10 cellular contexts compared by ENCODE assay signal in genomic region chr15:39154136-39154770, GRCh38.
DNase-seq lines count a peak whose midpoint lies in the region; ATAC-seq and TF ChIP-seq lines count a peak whose summit lies in the region.
"Had no signal": no experiment of that assay in that cellular context is flagged by ENCODE, and none has a peak within 500 bp of the region (broad histone marks: within the 10 kb centered on the region; RNA-seq: fewer than 3 reads in every experiment).

No MANE protein-coding gene starts in this region.

- peak overlapping the region; percentile 81 for H2BK120ac ChIP-seq in mesenchymal stem cell (ENCODE audit: low read depth, low read length)

- peak overlapping the region; percentile 46 to 90 for H3K4ac ChIP-seq in mesenchymal stem cell (ENCODE audit: low read depth in 1 of 2, low read length in 2 of 2)

- peak overlapping the region; percentile 40 for H3K9ac ChIP-seq in mesenchymal stem cell (ENCODE audit: low read length)

- H3K27me3 ChIP-seq in mesenchymal stem cell (ENCODE audit: control insufficient read depth in 1 of 2, insufficient read depth in 1 of 2, low read length in 2 of 2) = no peaks in the 10 kb centered on the region

- H2AFZ ChIP-seq in mesenchymal stem cell (ENCODE audit: low read depth, low read length) = no peak overlapping the region

- no peak overlapping the region for H3K27ac ChIP-seq in 22Rv1
- H3K27ac ChIP-seq in mesenchymal stem cell (ENCODE audit: low read length, poor library complexity, severe bottlenecking) = no peak overlapping the region
- H3K27ac ChIP-seq in substantia nigra (ENCODE audit: low read depth, low read length, poor library complexity, severe bottlenecking) = no peak overlapping the region

- H3K4me1 Mint-ChIP-seq in chondrocyte (ENCODE audit: low read depth) = peaks cover 55% of the 10 kb centered on the region
- no peaks in the 10 kb centered on the region for H3K4me1 Mint-ChIP-seq in natural killer cell

- ATAC-seq in natural killer cell = no peak

- H3K36me3 Mint-ChIP-seq in chondrocyte (ENCODE audit: low read depth) = no peaks in the 10 kb centered on the region
- H3K36me3 Mint-ChIP-seq in natural killer cell = no peaks in the 10 kb centered on the region

- H3K4me3 Mint-ChIP-seq in chondrocyte (ENCODE audit: unreplicated experiment) = no peak overlapping the region
- no peak overlapping the region for H3K4me3 Mint-ChIP-seq in natural killer cell

- peak overlapping the region; percentile 73 for H4K91ac ChIP-seq in mesenchymal stem cell (ENCODE audit: low read length)

- H3K27me3 Mint-ChIP-seq in chondrocyte (ENCODE audit: low read depth) (no peaks in the 10 kb centered on the region), natural killer cell (ENCODE audit: low read depth in 2 of 2) (peaks cover 5 to 25% of the 10 kb centered on the region in 2 donors)

- DNase-seq in LHCN-M2 (ENCODE audit: low read depth) = peak; percentile 47
- DNase-seq in chondrocyte (ENCODE audit: low spot score) = no peak
- DNase-seq in mesenchymal stem cell = no peak
- no peak for DNase-seq in NCI-H2081 treated with DMSO at 0.1 percent for 48 hours (lab: John Stamatoyannopoulos, UW)
- DNase-seq in GM13977 (ENCODE audit: low spot score) = no peak
- DNase-seq in substantia nigra (lab: John Stamatoyannopoulos, UW) = no peak
- no peak for DNase-seq in natural killer cell
- DNase-seq: midbrain; stimulated activated naive CD4-positive, alpha-beta T cell had no signal

- no peak overlapping the region for H3K23ac ChIP-seq in mesenchymal stem cell (ENCODE audit: low read length in 2 of 2)

- H4K8ac ChIP-seq in mesenchymal stem cell (ENCODE audit: low read length) = no peak overlapping the region

- no peak overlapping the region for H2BK5ac ChIP-seq in mesenchymal stem cell (ENCODE audit: low read depth, low read length, poor library complexity, severe bottlenecking)

- H3K79me1 ChIP-seq in mesenchymal stem cell (replicated peaks; ENCODE audit: low read length, poor library complexity, severe bottlenecking) = no peaks in the 10 kb centered on the region

- no peak overlapping the region for H3K4me3 ChIP-seq in mesenchymal stem cell (ENCODE audit: insufficient read depth in 1 of 2, low read depth in 1 of 2, low read length in 2 of 2)

- TF ChIP-seq CTCF in 22Rv1 (IDR thresholded peaks at IDR 0.05) (peak; percentile 27; the same call in 1 of the 2 replicates), chondrocyte (IDR thresholded peaks at IDR 0.05) (peak; percentile 41), GM13977 (IDR thresholded peaks at IDR 0.05; ENCODE audit: extremely low read depth, insufficient read depth, missing control alignments) (no peak), natural killer cell (IDR thresholded peaks at IDR 0.05) (no peak)

- no peaks in the 10 kb centered on the region for H3K4me1 ChIP-seq in mesenchymal stem cell (ENCODE audit: control insufficient read depth, insufficient read depth, low read depth, low read length)

- peak overlapping the region; percentile 64 to 69 for H2BK12ac ChIP-seq in mesenchymal stem cell (ENCODE audit: low read length in 2 of 2)

- peak overlapping the region; percentile 90 for H2BK15ac ChIP-seq in mesenchymal stem cell (ENCODE audit: low read depth, poor library complexity, severe bottlenecking)

- intact Hi-C loops in natural killer cell (cut with micrococcal nuclease) = no loop called here

- H3K36me3 ChIP-seq in mesenchymal stem cell (ENCODE audit: control insufficient read depth in 1 of 2, insufficient read depth in 2 of 2, low read depth in 1 of 2, low read length in 2 of 2) = no peaks in the 10 kb centered on the region

- in situ Hi-C loops in GM13977 (cut with MboI; ENCODE audit: low pct_unique_long_range_greater_than_20kb, low sequenced_read_pairs, unreplicated experiment) = no loop called here

- H3K27ac Mint-ChIP-seq in chondrocyte (ENCODE audit: unreplicated experiment) (peak overlapping the region; percentile 14), natural killer cell (no peak overlapping the region)

- peak overlapping the region in 1 of 2 experiments; percentile 52 for H3K18ac ChIP-seq in mesenchymal stem cell (ENCODE audit: low read depth in 1 of 2, low read length in 2 of 2)

- H3K4me2 ChIP-seq in mesenchymal stem cell (ENCODE audit: low read length, poor library complexity, severe bottlenecking) = no peak overlapping the region

- H3K14ac ChIP-seq in mesenchymal stem cell (ENCODE audit: low read length in 2 of 2) = no peak overlapping the region

- H2AK5ac ChIP-seq in mesenchymal stem cell (ENCODE audit: low read length, severe bottlenecking) = peak overlapping the region; percentile 82

- no peaks in the 10 kb centered on the region for H3K9me3 ChIP-seq in mesenchymal stem cell (ENCODE audit: control insufficient read depth, low read length)

- H3K9me3 Mint-ChIP-seq in chondrocyte (ENCODE audit: low read depth) (no peaks in the 10 kb centered on the region), natural killer cell (no peaks in the 10 kb centered on the region)

Comparison
In these comparisons a context has a peak if more than half of its experiments do, and no peak if none do; other contexts are left out.
1. CTCF ChIP-seq: peak in 22Rv1 (single experiment) and chondrocyte (single experiment); none in GM13977 (single experiment) and natural killer cell (single experiment).